Comparison of ENCODE assay signal across 21 cellular contexts in the genomic region with DNA sequence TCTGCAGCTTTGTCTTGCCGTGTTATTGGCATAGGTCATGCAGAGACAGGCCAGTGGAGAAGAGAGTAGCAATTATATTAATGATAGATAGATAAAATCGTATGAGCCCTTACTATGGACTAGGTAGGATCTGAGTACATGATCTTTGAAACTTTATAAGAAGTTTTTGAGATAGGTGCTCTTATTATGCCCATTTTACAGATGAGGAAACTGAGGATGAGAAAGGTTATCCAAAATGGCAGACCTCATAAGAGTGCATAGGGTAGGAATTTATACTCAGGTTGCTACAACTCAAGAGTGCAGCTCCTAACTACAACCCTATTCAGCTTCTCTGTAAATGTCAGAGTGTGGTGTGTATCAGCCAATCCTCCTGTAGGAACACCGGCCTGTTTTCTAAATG.
A peak's percentile ranks its signal among the peaks of the same experiment; 100 is the strongest.
DNase-seq lines count a peak whose midpoint lies in the region; FAIRE-seq and TF ChIP-seq lines count a peak whose summit lies in the region.
"Had no signal": no experiment of that assay in that cellular context is flagged by ENCODE, and none has a peak within 500 bp of the region (broad histone marks: within the 10 kb centered on the region; RNA-seq: fewer than 3 reads in every experiment).

No MANE protein-coding gene starts in this region.

- H3K4me3 Mint-ChIP-seq in Calu3 (ENCODE audit: low read depth, unreplicated experiment) (no peak overlapping the region), astrocyte (ENCODE audit: unreplicated experiment) (no peak overlapping the region)
- H3K4me3 Mint-ChIP-seq: CD4-positive, CD25-positive, alpha-beta regulatory T cell had no signal

- H3K27ac Mint-ChIP-seq in Calu3 (ENCODE audit: unreplicated experiment): peak overlapping the region; percentile 82
- H3K27ac Mint-ChIP-seq in astrocyte (ENCODE audit: unreplicated experiment): no peak overlapping the region
- H3K27ac Mint-ChIP-seq: CD4-positive, CD25-positive, alpha-beta regulatory T cell had no signal

- H3K4me1 ChIP-seq in astrocyte (ENCODE audit: insufficient read depth, low read length) (no peaks in the 10 kb centered on the region), keratinocyte (ENCODE audit: control insufficient read depth, extremely low read depth, insufficient read depth, low read length) (peaks cover 33% of the 10 kb centered on the region)
- no peaks in the 10 kb centered on the region for H3K4me1 ChIP-seq in effector memory CD4-positive, alpha-beta T cell (ENCODE audit: control insufficient read depth, insufficient read depth, low read length, poor library complexity, severe bottlenecking)
- H3K4me1 ChIP-seq: BLaER1 had no signal

- CTCF ChIA-PET in Calu3 (lab: Charles Lee): no interaction called here

- H3K9me3 ChIP-seq in astrocyte (ENCODE audit: insufficient read depth, low read depth, low read length) (no peaks in the 10 kb centered on the region), keratinocyte (ENCODE audit: control insufficient read depth, low read depth, low read length) (no peaks in the 10 kb centered on the region)
- H3K9me3 ChIP-seq in effector memory CD4-positive, alpha-beta T cell (ENCODE audit: control insufficient read depth, low read length): no peaks in the 10 kb centered on the region
- H3K9me3 ChIP-seq: BLaER1, SJCRH30 had no signal

- H3K9me3 Mint-ChIP-seq in Calu3 (ENCODE audit: low read depth, unreplicated experiment) (no peaks in the 10 kb centered on the region), astrocyte (ENCODE audit: unreplicated experiment) (no peaks in the 10 kb centered on the region)

- H3K27me3 ChIP-seq in astrocyte (ENCODE audit: insufficient read depth, low read length) (no peaks in the 10 kb centered on the region), keratinocyte (ENCODE audit: control insufficient read depth, extremely low read depth, insufficient read depth, low read length) (no peaks in the 10 kb centered on the region)
- H3K27me3 ChIP-seq in effector memory CD4-positive, alpha-beta T cell (replicated peaks; ENCODE audit: control insufficient read depth, insufficient read depth, low read length, poor library complexity, severe bottlenecking): no peaks in the 10 kb centered on the region
- H3K27me3 ChIP-seq: BLaER1 had no signal

- DNase-seq in Calu3: no peak
- DNase-seq in NCI-H69 (lab: John Stamatoyannopoulos, UW): peak; percentile 47
- DNase-seq in astrocyte (ENCODE audit: low read depth): no peak
- no peak for DNase-seq in keratinocyte (ENCODE audit: low read depth, low spot score)
- DNase-seq in effector memory CD4-positive, alpha-beta T cell: no peak
- no peak for DNase-seq in activated CD4-positive, alpha-beta T cell treated with anti-CD3 and anti-CD28 coated beads, Interleukin-2, amount 50 U/mL, for 48 hours
- DNase-seq in UCSD-AML1 (lab: John Stamatoyannopoulos, UW; ENCODE audit: unreplicated experiment): no peak
- DNase-seq: GF-D8, Kasumi-1, NCI-H1105 treated with DMSO at 0.1 percent for 48 hours, NCI-H146, NCI-H1930, NCI-H446, NCI-H526, OCI-M1, SJCRH30 had no signal

- H3K4me1 Mint-ChIP-seq in Calu3 (ENCODE audit: low read depth, unreplicated experiment) (peaks cover 11% of the 10 kb centered on the region), astrocyte (ENCODE audit: low read depth, unreplicated experiment) (no peaks in the 10 kb centered on the region)

- no peak overlapping the region for H3K9ac ChIP-seq in astrocyte (ENCODE audit: low read length)
- peak overlapping the region; percentile 31 for H3K9ac ChIP-seq in keratinocyte (ENCODE audit: control insufficient read depth, extremely low read depth, insufficient read depth, low read length)
- H3K9ac ChIP-seq: BLaER1 had no signal

- no peaks in the 10 kb centered on the region for H4K20me1 ChIP-seq in astrocyte (ENCODE audit: insufficient read depth, low read length)
- no peaks in the 10 kb centered on the region for H4K20me1 ChIP-seq in keratinocyte (ENCODE audit: control insufficient read depth, extremely low read depth, insufficient read depth, low read length)
- H4K20me1 ChIP-seq: BLaER1 had no signal

- intact Hi-C loops in Calu3 (cut with micrococcal nuclease; ENCODE audit: unreplicated experiment): no loop called here

- H3K4me2 ChIP-seq in astrocyte (ENCODE audit: low read length) (peak overlapping the region; percentile 21), keratinocyte (ENCODE audit: control insufficient read depth, extremely low read depth, insufficient read depth, low read depth, low read length) (peak overlapping the region; percentile 55)
- H3K4me2 ChIP-seq: BLaER1 had no signal

- TF ChIP-seq CTCF in Calu3 (IDR thresholded peaks at IDR 0.05; ENCODE audit: unreplicated experiment): no peak
- TF ChIP-seq CTCF in astrocyte (IDR thresholded peaks at IDR 0.05; ENCODE audit: insufficient read depth, low read depth, low read length): no peak
- no peak for TF ChIP-seq CTCF in keratinocyte (optimal IDR thresholded peaks at IDR 0.05 in 1 of 3, IDR thresholded peaks at IDR 0.05 in 1 of 3, conservative IDR thresholded peaks at IDR 0.05 in 1 of 3; ENCODE audit: extremely low read depth in 1 of 3, insufficient read depth in 2 of 3, low read length in 3 of 3)

- dilution Hi-C loops in keratinocyte (cut with MboI; ENCODE audit: extremely low pct_ligation_motif_present, low sequenced_read_pairs): no loop called here

- BruUV-seq in Calu3 (replicated peaks; lab: Mats Ljungman, UMichigan): no TSS peak

- H3K27me3 Mint-ChIP-seq in Calu3 (ENCODE audit: unreplicated experiment): no peaks in the 10 kb centered on the region
- peaks cover 6% of the 10 kb centered on the region for H3K27me3 Mint-ChIP-seq in astrocyte (ENCODE audit: low read depth, unreplicated experiment)
- H3K27me3 Mint-ChIP-seq: CD4-positive, CD25-positive, alpha-beta regulatory T cell had no signal

- H3K9me1 ChIP-seq in keratinocyte (ENCODE audit: control insufficient read depth, extremely low read depth, insufficient read depth, low read length): no peaks in the 10 kb centered on the region

- H3K79me2 ChIP-seq in astrocyte (ENCODE audit: insufficient read depth, low read length) (no peaks in the 10 kb centered on the region), keratinocyte (ENCODE audit: control insufficient read depth, insufficient read depth, low read length) (peaks cover 8% of the 10 kb centered on the region)

- H3K4me3 ChIP-seq in astrocyte (ENCODE audit: insufficient read depth, low read depth, low read length): no peak overlapping the region
- H3K4me3 ChIP-seq in keratinocyte (ENCODE audit: control insufficient read depth in 2 of 3, extremely low read depth in 1 of 3, insufficient read depth in 2 of 3, low read depth in 1 of 3, low read length in 3 of 3): no peak overlapping the region
- H3K4me3 ChIP-seq in effector memory CD4-positive, alpha-beta T cell (ENCODE audit: insufficient read depth, low read depth, low read length, poor library complexity, severe bottlenecking): no peak overlapping the region
- H3K4me3 ChIP-seq: BLaER1, SJCRH30 had no signal

- H3K36me3 ChIP-seq in astrocyte (ENCODE audit: insufficient read depth, low read length) (no peaks in the 10 kb centered on the region), keratinocyte (ENCODE audit: control insufficient read depth in 2 of 2, extremely low read depth in 1 of 2, insufficient read depth in 2 of 2, low read length in 2 of 2) (no peaks in the 10 kb centered on the region)
- H3K36me3 ChIP-seq in effector memory CD4-positive, alpha-beta T cell (ENCODE audit: control insufficient read depth, insufficient read depth, low read length): no peaks in the 10 kb centered on the region
- H3K36me3 ChIP-seq: BLaER1, SJCRH30 had no signal

- H2AFZ ChIP-seq in astrocyte (ENCODE audit: low read depth, low read length) (no peak overlapping the region), keratinocyte (ENCODE audit: control insufficient read depth, low read length) (no peak overlapping the region)

- H3K27ac ChIP-seq in astrocyte (ENCODE audit: low read depth, low read length): no peak overlapping the region
- H3K27ac ChIP-seq in keratinocyte (ENCODE audit: control insufficient read depth, insufficient read depth, low read length): peak overlapping the region; percentile 83
- H3K27ac ChIP-seq in effector memory CD4-positive, alpha-beta T cell (ENCODE audit: insufficient read depth, low read length, poor library complexity, severe bottlenecking): no peak overlapping the region
- H3K27ac ChIP-seq: BLaER1, SJCRH30 had no signal

- no peak for FAIRE-seq in astrocyte (lab: Jason Lieb, UNC)
- FAIRE-seq in keratinocyte (lab: Jason Lieb, UNC): no peak
- FAIRE-seq: GM12891, GM19239, HepG2 had no signal

- H3K36me3 Mint-ChIP-seq in Calu3 (ENCODE audit: insufficient read depth, unreplicated experiment): no peaks in the 10 kb centered on the region
- H3K36me3 Mint-ChIP-seq in astrocyte (ENCODE audit: low read depth, unreplicated experiment): no peaks in the 10 kb centered on the region
- H3K36me3 Mint-ChIP-seq: CD4-positive, CD25-positive, alpha-beta regulatory T cell had no signal
